ENCODE assay signal across 11 cellular contexts in genomic region chr9:130023147-130023787, GRCh38. TPM values are rescaled to one million over a fixed set of nuclear protein-coding genes. Genes with fewer than 3 reads are reported as not detected.
A peak's percentile ranks its signal among the peaks of the same experiment; 100 is the strongest.
DNase-seq lines count a peak whose midpoint lies in the region; ATAC-seq, FAIRE-seq and TF ChIP-seq lines count a peak whose summit lies in the region.
"Had no signal": no experiment of that assay in that cellular context is flagged by ENCODE, and none has a peak within 500 bp of the region (broad histone marks: within the 10 kb centered on the region; RNA-seq: fewer than 3 reads in every experiment).

No MANE protein-coding gene starts in this region.

- no peaks in the 10 kb centered on the region for H3K27me3 Mint-ChIP-seq in activated T-helper 2 cell treated with anti-CD3 and anti-CD28 coated beads, Interferon-gamma antibody, Interleukin-2, Interleukin-4, amounts not matched to agents 10 μg/mL and 5 μg/mL and 100 μg/mL, durations not matched to agents 14 hours and 24 hours and 36 hours (ENCODE audit: low read depth)

- FAIRE-seq in GM18507 (lab: Jason Lieb, UNC), result peak; percentile 85

- peaks cover 75% of the 10 kb centered on the region for H3K36me3 Mint-ChIP-seq in activated T-helper 2 cell treated with anti-CD3 and anti-CD28 coated beads, Interferon-gamma antibody, Interleukin-2, Interleukin-4, amounts not matched to agents 10 μg/mL and 5 μg/mL and 100 μg/mL, durations not matched to agents 14 hours and 24 hours and 36 hours (ENCODE audit: low read depth)

- no peak for DNase-seq in GM18507 (ENCODE audit: extremely low spot score, insufficient read length, low read depth)
- DNase-seq in activated T-helper 2 cell treated with anti-CD3 and anti-CD28 coated beads, Interferon-gamma antibody, Interleukin-2, Interleukin-4, amounts not matched to agents 10 μg/mL and 5 μg/mL and 100 μg/mL, durations not matched to agents 14 hours and 24 hours and 36 hours (ENCODE audit: low spot score), result no peak
- DNase-seq in prostate gland (ENCODE audit: low spot score), result no peak
- DNase-seq in COLO829 (ENCODE audit: low spot score), result no peak
- no peak for DNase-seq in cerebellar nuclear complex (lab: John Stamatoyannopoulos, UW)
- DNase-seq: SJCRH30 had no signal

- no peaks in the 10 kb centered on the region for H3K27me3 ChIP-seq in prostate gland (replicated peaks; ENCODE audit: insufficient read depth)
- H3K27me3 ChIP-seq: SJCRH30 had no signal

- 47% methylated on average over 7 of the region's 7 CpGs for WGBS in prostate gland

- H3K4me1 Mint-ChIP-seq in activated T-helper 2 cell treated with anti-CD3 and anti-CD28 coated beads, Interferon-gamma antibody, Interleukin-2, Interleukin-4, amounts not matched to agents 10 μg/mL and 5 μg/mL and 100 μg/mL, durations not matched to agents 14 hours and 24 hours and 36 hours (ENCODE audit: low read depth), result peaks cover 75% of the 10 kb centered on the region

- TF ChIP-seq POLR2A in prostate gland (IDR thresholded peaks at IDR 0.05), result no peak

- TF ChIP-seq CTCF in prostate gland (IDR thresholded peaks at IDR 0.05), result no peak

- H3K9me3 Mint-ChIP-seq in activated T-helper 2 cell treated with anti-CD3 and anti-CD28 coated beads, Interferon-gamma antibody, Interleukin-2, Interleukin-4, amounts not matched to agents 10 μg/mL and 5 μg/mL and 100 μg/mL, durations not matched to agents 14 hours and 24 hours and 36 hours, result no peaks in the 10 kb centered on the region

- peak overlapping the region; percentile 94 for H3K27ac Mint-ChIP-seq in activated T-helper 2 cell treated with anti-CD3 and anti-CD28 coated beads, Interferon-gamma antibody, Interleukin-2, Interleukin-4, amounts not matched to agents 10 μg/mL and 5 μg/mL and 100 μg/mL, durations not matched to agents 14 hours and 24 hours and 36 hours

- peak overlapping the region; percentile 50 to 68 for H3K27ac ChIP-seq in prostate gland
- H3K27ac ChIP-seq: epithelial cell of prostate, SJCRH30 had no signal

- ATAC-seq in HG02610 (IDR thresholded peaks at IDR 0.05; ENCODE audit: unreplicated experiment) (peak; percentile 49), GM19328 (IDR thresholded peaks at IDR 0.05; ENCODE audit: unreplicated experiment) (no peak), GM18873 (IDR thresholded peaks at IDR 0.05; ENCODE audit: low FRiP score, unreplicated experiment) (no peak)

- H3K36me3 ChIP-seq in prostate gland, result no peaks in the 10 kb centered on the region
- H3K36me3 ChIP-seq: SJCRH30 had no signal

- no peak overlapping the region for H3K4me3 ChIP-seq in prostate gland
- H3K4me3 ChIP-seq: SJCRH30, smooth muscle cell had no signal

- no peaks in the 10 kb centered on the region for H3K9me3 ChIP-seq in prostate gland
- H3K9me3 ChIP-seq: SJCRH30 had no signal

- peak overlapping the region; percentile 38 for H3K4me3 Mint-ChIP-seq in activated T-helper 2 cell treated with anti-CD3 and anti-CD28 coated beads, Interferon-gamma antibody, Interleukin-2, Interleukin-4, amounts not matched to agents 10 μg/mL and 5 μg/mL and 100 μg/mL, durations not matched to agents 14 hours and 24 hours and 36 hours (ENCODE audit: low read depth)

- H3K4me1 ChIP-seq in prostate gland (replicated peaks), result peaks cover 8% of the 10 kb centered on the region

- intact Hi-C loops in activated T-helper 2 cell treated with anti-CD3 and anti-CD28 coated beads, Interferon-gamma antibody, Interleukin-2, Interleukin-4, amounts not matched to agents 10 μg/mL and 5 μg/mL and 100 μg/mL, durations not matched to agents 14 hours and 24 hours and 36 hours (cut with micrococcal nuclease), result no loop called here
- intact Hi-C loops in prostate gland (cut with DNase I), result no loop called here

RNA-seq across cellular contexts. Expression of gene FNBP1, which starts 19.7 kb away (rescaled TPM):
- 358 and 359 TPM in 2 replicates for total RNA-seq in activated T-helper 2 cell treated with anti-CD3 and anti-CD28 coated beads, Interferon-gamma antibody, Interleukin-2, Interleukin-4, amounts not matched to agents 10 μg/mL and 5 μg/mL and 100 μg/mL, durations not matched to agents 14 hours and 24 hours and 36 hours
- total RNA-seq in prostate gland, result 10 to 100 TPM; 34.6 to 93.7 TPM

RNA-seq across cellular contexts. Expression of gene GPR107, which starts 30.4 kb away (rescaled TPM):
- 22.3 and 23.7 TPM in 2 replicates for total RNA-seq in activated T-helper 2 cell treated with anti-CD3 and anti-CD28 coated beads, Interferon-gamma antibody, Interleukin-2, Interleukin-4, amounts not matched to agents 10 μg/mL and 5 μg/mL and 100 μg/mL, durations not matched to agents 14 hours and 24 hours and 36 hours
- total RNA-seq in prostate gland, result 10 to 100 TPM; 36.3 to 51.5 TPM
